In genomic region chr4:150268444-150268843, GRCh38 we compare ENCODE assay signal across 1 cellular context.
TF ChIP-seq lines count a peak whose summit lies in the region.

No MANE protein-coding gene starts in this region.

TF ChIP-seq in WTC11, 78 proteins besides CTCF, POLR2A, EP300 and RAD21 (continued from another document):
- TF ChIP-seq PRDM15 (CRISPR knock-in tag; IDR thresholded peaks at IDR 0.05) (no peak), ZNF317 (CRISPR knock-in tag; IDR thresholded peaks at IDR 0.05; ENCODE audit: borderline replicate concordance, low read depth) (no peak), TCF7 (CRISPR knock-in tag; IDR thresholded peaks at IDR 0.05; ENCODE audit: low read depth) (no peak), MXD4 (CRISPR knock-in tag; IDR thresholded peaks at IDR 0.05; ENCODE audit: borderline replicate concordance) (no peak), E2F1 (CRISPR knock-in tag; IDR thresholded peaks at IDR 0.05) (no peak), GTF2I (CRISPR knock-in tag; conservative IDR thresholded peaks at IDR 0.05) (no peak), ZNF263 (CRISPR knock-in tag; IDR thresholded peaks at IDR 0.05; ENCODE audit: low read depth) (no peak), PRRX2 (CRISPR knock-in tag; IDR thresholded peaks at IDR 0.05) (no peak), GRHL2 (CRISPR knock-in tag; IDR thresholded peaks at IDR 0.05; ENCODE audit: insufficient replicate concordance, severe bottlenecking) (no peak), MLX (CRISPR knock-in tag; IDR thresholded peaks at IDR 0.05) (no peak), STAT6 (CRISPR knock-in tag; conservative IDR thresholded peaks at IDR 0.05; ENCODE audit: low read depth) (no peak), ZNF219 (CRISPR knock-in tag; IDR thresholded peaks at IDR 0.05; ENCODE audit: borderline replicate concordance) (no peak), IRF2 (CRISPR knock-in tag; IDR thresholded peaks at IDR 0.05; ENCODE audit: borderline replicate concordance, low read depth) (no peak), TP53 (CRISPR knock-in tag; IDR thresholded peaks at IDR 0.05) (no peak), NR3C1 (CRISPR knock-in tag; conservative IDR thresholded peaks at IDR 0.05; ENCODE audit: low read depth) (no peak), ZBTB21 (CRISPR knock-in tag; IDR thresholded peaks at IDR 0.05; ENCODE audit: borderline replicate concordance) (no peak)
- TF ChIP-seq, protein P1, sequence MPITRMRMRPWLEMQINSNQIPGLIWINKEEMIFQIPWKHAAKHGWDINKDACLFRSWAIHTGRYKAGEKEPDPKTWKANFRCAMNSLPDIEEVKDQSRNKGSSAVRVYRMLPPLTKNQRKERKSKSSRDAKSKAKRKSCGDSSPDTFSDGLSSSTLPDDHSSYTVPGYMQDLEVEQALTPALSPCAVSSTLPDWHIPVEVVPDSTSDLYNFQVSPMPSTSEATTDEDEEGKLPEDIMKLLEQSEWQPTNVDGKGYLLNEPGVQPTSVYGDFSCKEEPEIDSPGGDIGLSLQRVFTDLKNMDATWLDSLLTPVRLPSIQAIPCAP (CRISPR knock-in tag; IDR thresholded peaks at IDR 0.05) = no peak
- TF ChIP-seq, protein P2, sequence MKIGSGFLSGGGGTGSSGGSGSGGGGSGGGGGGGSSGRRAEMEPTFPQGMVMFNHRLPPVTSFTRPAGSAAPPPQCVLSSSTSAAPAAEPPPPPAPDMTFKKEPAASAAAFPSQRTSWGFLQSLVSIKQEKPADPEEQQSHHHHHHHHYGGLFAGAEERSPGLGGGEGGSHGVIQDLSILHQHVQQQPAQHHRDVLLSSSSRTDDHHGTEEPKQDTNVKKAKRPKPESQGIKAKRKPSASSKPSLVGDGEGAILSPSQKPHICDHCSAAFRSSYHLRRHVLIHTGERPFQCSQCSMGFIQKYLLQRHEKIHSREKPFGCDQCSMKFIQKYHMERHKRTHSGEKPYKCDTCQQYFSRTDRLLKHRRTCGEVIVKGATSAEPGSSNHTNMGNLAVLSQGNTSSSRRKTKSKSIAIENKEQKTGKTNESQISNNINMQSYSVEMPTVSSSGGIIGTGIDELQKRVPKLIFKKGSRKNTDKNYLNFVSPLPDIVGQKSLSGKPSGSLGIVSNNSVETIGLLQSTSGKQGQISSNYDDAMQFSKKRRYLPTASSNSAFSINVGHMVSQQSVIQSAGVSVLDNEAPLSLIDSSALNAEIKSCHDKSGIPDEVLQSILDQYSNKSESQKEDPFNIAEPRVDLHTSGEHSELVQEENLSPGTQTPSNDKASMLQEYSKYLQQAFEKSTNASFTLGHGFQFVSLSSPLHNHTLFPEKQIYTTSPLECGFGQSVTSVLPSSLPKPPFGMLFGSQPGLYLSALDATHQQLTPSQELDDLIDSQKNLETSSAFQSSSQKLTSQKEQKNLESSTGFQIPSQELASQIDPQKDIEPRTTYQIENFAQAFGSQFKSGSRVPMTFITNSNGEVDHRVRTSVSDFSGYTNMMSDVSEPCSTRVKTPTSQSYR (CRISPR knock-in tag; IDR thresholded peaks at IDR 0.05) = no peak
